ENCODE assay signal across 8 cellular contexts in genomic region chr5:132466453-132467291, GRCh38. TPM values are rescaled to one million over a fixed set of nuclear protein-coding genes. Genes with fewer than 3 reads are reported as not detected.
DNase-seq lines count a peak whose midpoint lies in the region; ATAC-seq and TF ChIP-seq lines count a peak whose summit lies in the region.

No MANE protein-coding gene starts in this region.

- H3K36me3 ChIP-seq in heart left ventricle (peaks cover 0 to 26% (median 3%) of the 10 kb centered on the region in 9 donors), stomach (peaks cover 0 to 21% (median 7%) of the 10 kb centered on the region in 4 donors)

- TF ChIP-seq EP300 in stomach (IDR thresholded peaks at IDR 0.05): no peak

- TF ChIP-seq CTCF in GM12865 (IDR thresholded peaks at IDR 0.05; ENCODE audit: insufficient read depth, low read depth, low read length, missing control alignments) (no peak), heart left ventricle (IDR thresholded peaks at IDR 0.05) (no peak), stomach (IDR thresholded peaks at IDR 0.05) (no peak)

- peaks cover 5 to 99% (median 65%) of the 10 kb centered on the region in 12 donors for H3K4me1 ChIP-seq in heart left ventricle
- H3K4me1 ChIP-seq in stomach: peaks cover 56 to 96% (median 75%) of the 10 kb centered on the region in 4 donors

- DNase-seq in GM12865 (ENCODE audit: low read depth) (peak; percentile 97), LHCN-M2 (ENCODE audit: low read depth) (peak; percentile 94), activated T-helper 1 cell treated with Interleukin-2 at 50 U/mL for 16 hours (ENCODE audit: low read depth) (peak; percentile 54), heart left ventricle (peak in 4 of 5 donors; percentile 51 to 85 (median 66)), stomach (peak; percentile 51), COLO668 (lab: John Stamatoyannopoulos, UW; ENCODE audit: unreplicated experiment) (no peak), midbrain (lab: John Stamatoyannopoulos, UW) (no peak)

- intact Hi-C loops in heart left ventricle (cut with DNase I): no loop called here
- intact Hi-C loops in stomach (cut with DNase I; ENCODE audit: low total_unique reads): no loop called here

- WGBS in heart left ventricle, 4 donors: 52 to 59% (median 56%) methylated on average over 16 to 18 of the region's 18 CpGs
- WGBS in stomach, 5 donors: 57 to 74% (median 68%) methylated on average over 17 to 18 of the region's 18 CpGs

- peak; percentile 62 for ATAC-seq in GM21619 (IDR thresholded peaks at IDR 0.05; ENCODE audit: unreplicated experiment)
- ATAC-seq in heart left ventricle: peak in 3 of 4 donors; percentile 52 to 67 (median 61)

- H3K9me3 ChIP-seq in heart left ventricle (peaks cover 0 to 6% (median 0%) of the 10 kb centered on the region in 12 donors), stomach (no peaks in the 10 kb centered on the region)

- no peak for TF ChIP-seq POLR2A in heart left ventricle (IDR thresholded peaks at IDR 0.05)
- no peak for TF ChIP-seq POLR2A in stomach (IDR thresholded peaks at IDR 0.05)

- no peaks in the 10 kb centered on the region for H3K27me3 ChIP-seq in heart left ventricle
- no peaks in the 10 kb centered on the region for H3K27me3 ChIP-seq in stomach

- H3K4me3 ChIP-seq in GM12865 (ENCODE audit: low read depth, low read length) (peak overlapping the region; percentile 33), heart left ventricle (peak overlapping the region in 1 of 12 donors; percentile 26), stomach (peak overlapping the region in 1 of 4 donors; percentile 10)

- H3K27ac ChIP-seq in heart left ventricle (peak overlapping the region in 11 of 12 donors; percentile 4 to 92 (median 55)), stomach (peak overlapping the region; percentile 16 to 81 (median 76))

RNA-seq across cellular contexts. Expression of gene IRF1, which starts 23.9 kb away (rescaled TPM):
- total RNA-seq in LHCN-M2 (2014; rRNA removed) (17.8 and 20.3 TPM in 2 replicates), heart left ventricle (100 to 1,000 TPM in 1 of 9 donors, 10 to 100 TPM in 7, 1 to 10 TPM in 1; 9.2 to 190 (median 18.4) TPM), stomach (100 to 1,000 TPM in 2 of 5 donors, 10 to 100 TPM in 3; 18.0 to 256 (median 91.5) TPM)
- polyA plus RNA-seq in LHCN-M2 (2012): 18.0 TPM
- polyA plus RNA-seq in heart left ventricle (10 to 100 TPM in 1 of 2 donors, 1 to 10 TPM in 1; 7.5 to 12.2 TPM), stomach (10 to 100 TPM; 17.1 to 80.2 (median 49.1) TPM)

Comparison
In these comparisons a context has a peak if more than half of its experiments do, and no peak if none do; other contexts are left out.
1. DNase-seq: peak in GM12865 (single experiment), LHCN-M2 (single experiment), activated T-helper 1 cell treated with Interleukin-2 at 50 U/mL for 16 hours (single experiment), heart left ventricle (4 of 5) and stomach (single experiment); none in COLO668 (single experiment) and midbrain (single experiment).